ENCODE assay signal across 12 cellular contexts in genomic region chr7:55568613-55569268, GRCh38. TPM values are rescaled to one million over a fixed set of nuclear protein-coding genes. Genes with fewer than 3 reads are reported as not detected.
DNase-seq lines count a peak whose midpoint lies in the region; ATAC-seq and TF ChIP-seq lines count a peak whose summit lies in the region.
"Had no signal": no experiment of that assay in that cellular context is flagged by ENCODE, and none has a peak within 500 bp of the region (broad histone marks: within the 10 kb centered on the region; RNA-seq: fewer than 3 reads in every experiment).

No MANE protein-coding gene starts in this region.

- H3K27ac ChIP-seq in fibroblast of lung (ENCODE audit: insufficient read depth, low read length) (no peak overlapping the region), subcutaneous abdominal adipose tissue (ENCODE audit: low read depth, low read length) (peak overlapping the region; percentile 31), hepatocyte (no peak overlapping the region)
- H3K27ac ChIP-seq: breast epithelium had no signal

- peaks cover 1% of the 10 kb centered on the region for H4K20me1 ChIP-seq in fibroblast of lung (ENCODE audit: control insufficient read depth, extremely low read depth, insufficient read depth, low read length)
- H4K20me1 ChIP-seq in hepatocyte (ENCODE audit: insufficient read depth, poor library complexity, severe bottlenecking): no peaks in the 10 kb centered on the region

- peak; percentile 8; the same call in 1 of the 3 replicates for ATAC-seq in SK-N-SH treated with all-trans-retinoic acid at 6 μM for 48 hours
- ATAC-seq: left cardiac atrium had no signal

- H3K36me3 ChIP-seq in fibroblast of lung (ENCODE audit: control insufficient read depth, insufficient read depth, low read length) (no peaks in the 10 kb centered on the region), subcutaneous abdominal adipose tissue (ENCODE audit: control insufficient read depth in 5 of 5, insufficient read depth in 5 of 5, low read length in 5 of 5) (no peaks in the 10 kb centered on the region), hepatocyte (replicated peaks; ENCODE audit: insufficient read depth, low read depth) (no peaks in the 10 kb centered on the region)
- H3K36me3 ChIP-seq: breast epithelium had no signal

- WGBS in hepatocyte (ENCODE audit: low lambda C conversion rate, missing lambda C conversion rate): 59% methylated on average over 4 of the region's 4 CpGs

- TF ChIP-seq CTCF in fibroblast of lung (conservative IDR thresholded peaks at IDR 0.05 in 1 of 2, IDR thresholded peaks at IDR 0.05 in 1 of 2; ENCODE audit: low read depth in 1 of 2, low read length in 2 of 2) (no peak), hepatocyte (IDR thresholded peaks at IDR 0.05; ENCODE audit: poor library complexity) (no peak)

- H3K27me3 ChIP-seq in fibroblast of lung (ENCODE audit: control insufficient read depth, insufficient read depth, low read length) (no peaks in the 10 kb centered on the region), subcutaneous abdominal adipose tissue (ENCODE audit: control insufficient read depth in 5 of 5, insufficient read depth in 4 of 5, low read length in 5 of 5) (no peaks in the 10 kb centered on the region), hepatocyte (no peaks in the 10 kb centered on the region)
- H3K27me3 ChIP-seq: breast epithelium had no signal

- DNase-seq in activated CD8-positive, alpha-beta memory T cell treated with anti-CD3 and anti-CD28 coated beads for 24 hours: peak; percentile 53
- DNase-seq in activated CD8-positive, alpha-beta memory T cell treated with anti-CD3 and anti-CD28 coated beads, Interleukin-2, amount 50 U/mL, for 4 hours: no peak
- DNase-seq in fibroblast of lung (ENCODE audit: low read depth in 2 of 2) (peak; percentile 15 to 33), hepatocyte (ENCODE audit: low spot score) (no peak), NCI-H524 (lab: John Stamatoyannopoulos, UW) (no peak), SIG-M5 (lab: John Stamatoyannopoulos, UW) (no peak)
- DNase-seq: left cardiac atrium; NCI-H187; stimulated activated CD4-positive, alpha-beta T cell treated with anti-CD3 and anti-CD28 coated beads, Interleukin-4, amount 100 ng/mL, for 4 hours had no signal

- H3K4me2 ChIP-seq in fibroblast of lung (ENCODE audit: extremely low read depth, insufficient read depth, low read length): no peak overlapping the region
- H3K4me2 ChIP-seq in hepatocyte: no peak overlapping the region

- no peaks in the 10 kb centered on the region for H3K9me2 ChIP-seq in hepatocyte (replicated peaks; ENCODE audit: insufficient read depth)

- H3K4me1 ChIP-seq in fibroblast of lung (ENCODE audit: control insufficient read depth, extremely low read depth, insufficient read depth, low read length) (peaks cover 13% of the 10 kb centered on the region), subcutaneous abdominal adipose tissue (ENCODE audit: control insufficient read depth in 5 of 5, insufficient read depth in 5 of 5, low read length in 5 of 5) (peaks cover 9 to 57% (median 48%) of the 10 kb centered on the region in 5 donors), hepatocyte (ENCODE audit: insufficient read depth) (peaks cover 12% of the 10 kb centered on the region)

- H3K9ac ChIP-seq in fibroblast of lung (ENCODE audit: insufficient read depth, low read length): no peak overlapping the region
- H3K9ac ChIP-seq in subcutaneous abdominal adipose tissue (ENCODE audit: low read length in 5 of 5): peak overlapping the region in 1 of 5 donors; percentile 16

- H3K4me3 ChIP-seq in fibroblast of lung (replicated peaks in 1 of 4; ENCODE audit: control extremely low read depth in 1 of 4, insufficient read depth in 1 of 4, low read depth in 3 of 4, low read length in 4 of 4) (no peak overlapping the region), subcutaneous abdominal adipose tissue (ENCODE audit: low read depth in 1 of 5, low read length in 5 of 5) (peak overlapping the region in 1 of 5 donors; percentile 12), hepatocyte (no peak overlapping the region)
- H3K4me3 ChIP-seq: breast epithelium had no signal

- no peaks in the 10 kb centered on the region for H3K9me3 ChIP-seq in fibroblast of lung (ENCODE audit: control insufficient read depth, insufficient read depth, low read depth, low read length)
- H3K9me3 ChIP-seq in subcutaneous abdominal adipose tissue (ENCODE audit: control insufficient read depth in 5 of 5, low read length in 5 of 5): no peaks in the 10 kb centered on the region
- no peaks in the 10 kb centered on the region for H3K9me3 ChIP-seq in hepatocyte (ENCODE audit: low read depth)
- H3K9me3 ChIP-seq: breast epithelium had no signal

- H3K79me2 ChIP-seq in fibroblast of lung (ENCODE audit: control insufficient read depth, insufficient read depth, low read length) (peaks cover 64% of the 10 kb centered on the region), hepatocyte (peaks cover 64% of the 10 kb centered on the region)

- H2AFZ ChIP-seq in fibroblast of lung (ENCODE audit: low read length): no peak overlapping the region
- H2AFZ ChIP-seq in hepatocyte: no peak overlapping the region

TF ChIP-seq in SK-N-SH treated with all-trans-retinoic acid at 6 μM for 48 hours, 23 proteins besides CTCF, POLR2A, EP300 and RAD21 (continues in another document):
- no peak for TF ChIP-seq ZNF565 (CRISPR knock-in tag; conservative IDR thresholded peaks at IDR 0.05; ENCODE audit: low read depth)
- no peak for TF ChIP-seq ISL1 (CRISPR knock-in tag; IDR thresholded peaks at IDR 0.05)
- TF ChIP-seq BACH2 (CRISPR knock-in tag; IDR thresholded peaks at IDR 0.05; ENCODE audit: borderline replicate concordance): no peak
- TF ChIP-seq, protein P1, sequence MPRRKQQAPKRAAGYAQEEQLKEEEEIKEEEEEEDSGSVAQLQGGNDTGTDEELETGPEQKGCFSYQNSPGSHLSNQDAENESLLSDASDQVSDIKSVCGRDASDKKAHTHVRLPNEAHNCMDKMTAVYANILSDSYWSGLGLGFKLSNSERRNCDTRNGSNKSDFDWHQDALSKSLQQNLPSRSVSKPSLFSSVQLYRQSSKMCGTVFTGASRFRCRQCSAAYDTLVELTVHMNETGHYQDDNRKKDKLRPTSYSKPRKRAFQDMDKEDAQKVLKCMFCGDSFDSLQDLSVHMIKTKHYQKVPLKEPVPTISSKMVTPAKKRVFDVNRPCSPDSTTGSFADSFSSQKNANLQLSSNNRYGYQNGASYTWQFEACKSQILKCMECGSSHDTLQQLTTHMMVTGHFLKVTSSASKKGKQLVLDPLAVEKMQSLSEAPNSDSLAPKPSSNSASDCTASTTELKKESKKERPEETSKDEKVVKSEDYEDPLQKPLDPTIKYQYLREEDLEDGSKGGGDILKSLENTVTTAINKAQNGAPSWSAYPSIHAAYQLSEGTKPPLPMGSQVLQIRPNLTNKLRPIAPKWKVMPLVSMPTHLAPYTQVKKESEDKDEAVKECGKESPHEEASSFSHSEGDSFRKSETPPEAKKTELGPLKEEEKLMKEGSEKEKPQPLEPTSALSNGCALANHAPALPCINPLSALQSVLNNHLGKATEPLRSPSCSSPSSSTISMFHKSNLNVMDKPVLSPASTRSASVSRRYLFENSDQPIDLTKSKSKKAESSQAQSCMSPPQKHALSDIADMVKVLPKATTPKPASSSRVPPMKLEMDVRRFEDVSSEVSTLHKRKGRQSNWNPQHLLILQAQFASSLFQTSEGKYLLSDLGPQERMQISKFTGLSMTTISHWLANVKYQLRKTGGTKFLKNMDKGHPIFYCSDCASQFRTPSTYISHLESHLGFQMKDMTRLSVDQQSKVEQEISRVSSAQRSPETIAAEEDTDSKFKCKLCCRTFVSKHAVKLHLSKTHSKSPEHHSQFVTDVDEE (CRISPR knock-in tag; IDR thresholded peaks at IDR 0.05): no peak
- TF ChIP-seq ARNTL (CRISPR knock-in tag; IDR thresholded peaks at IDR 0.05; ENCODE audit: borderline replicate concordance, low read depth): no peak
- no peak for TF ChIP-seq TOX (CRISPR knock-in tag; IDR thresholded peaks at IDR 0.05; ENCODE audit: borderline replicate concordance)
- no peak for TF ChIP-seq RARB (CRISPR knock-in tag; IDR thresholded peaks at IDR 0.05)
- no peak for TF ChIP-seq ZFP3 (CRISPR knock-in tag; IDR thresholded peaks at IDR 0.05)
- TF ChIP-seq, protein P2, sequence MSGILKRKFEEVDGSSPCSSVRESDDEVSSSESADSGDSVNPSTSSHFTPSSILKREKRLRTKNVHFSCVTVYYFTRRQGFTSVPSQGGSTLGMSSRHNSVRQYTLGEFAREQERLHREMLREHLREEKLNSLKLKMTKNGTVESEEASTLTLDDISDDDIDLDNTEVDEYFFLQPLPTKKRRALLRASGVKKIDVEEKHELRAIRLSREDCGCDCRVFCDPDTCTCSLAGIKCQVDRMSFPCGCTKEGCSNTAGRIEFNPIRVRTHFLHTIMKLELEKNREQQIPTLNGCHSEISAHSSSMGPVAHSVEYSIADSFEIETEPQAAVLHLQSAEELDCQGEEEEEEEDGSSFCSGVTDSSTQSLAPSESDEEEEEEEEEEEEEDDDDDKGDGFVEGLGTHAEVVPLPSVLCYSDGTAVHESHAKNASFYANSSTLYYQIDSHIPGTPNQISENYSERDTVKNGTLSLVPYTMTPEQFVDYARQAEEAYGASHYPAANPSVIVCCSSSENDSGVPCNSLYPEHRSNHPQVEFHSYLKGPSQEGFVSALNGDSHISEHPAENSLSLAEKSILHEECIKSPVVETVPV (CRISPR knock-in tag; IDR thresholded peaks at IDR 0.05): no peak
- TF ChIP-seq SNAI2 (CRISPR knock-in tag; IDR thresholded peaks at IDR 0.05): no peak
- TF ChIP-seq, protein P3, sequence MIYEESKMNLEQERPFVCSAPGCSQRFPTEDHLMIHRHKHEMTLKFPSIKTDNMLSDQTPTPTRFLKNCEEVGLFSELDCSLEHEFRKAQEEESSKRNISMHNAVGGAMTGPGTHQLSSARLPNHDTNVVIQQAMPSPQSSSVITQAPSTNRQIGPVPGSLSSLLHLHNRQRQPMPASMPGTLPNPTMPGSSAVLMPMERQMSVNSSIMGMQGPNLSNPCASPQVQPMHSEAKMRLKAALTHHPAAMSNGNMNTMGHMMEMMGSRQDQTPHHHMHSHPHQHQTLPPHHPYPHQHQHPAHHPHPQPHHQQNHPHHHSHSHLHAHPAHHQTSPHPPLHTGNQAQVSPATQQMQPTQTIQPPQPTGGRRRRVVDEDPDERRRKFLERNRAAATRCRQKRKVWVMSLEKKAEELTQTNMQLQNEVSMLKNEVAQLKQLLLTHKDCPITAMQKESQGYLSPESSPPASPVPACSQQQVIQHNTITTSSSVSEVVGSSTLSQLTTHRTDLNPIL (CRISPR knock-in tag; IDR thresholded peaks at IDR 0.05; ENCODE audit: low read depth): no peak

RNA-seq across cellular contexts. Expression of gene VOPP1, which starts 3.6 kb away (rescaled TPM):
- total RNA-seq in fibroblast of lung (44.9 and 70.7 TPM in 2 replicates), hepatocyte (20.0 and 25.3 TPM in 2 replicates)
- polyA plus RNA-seq in fibroblast of lung (52.1 and 73.8 TPM in 2 replicates), hepatocyte (6.5 and 11.8 TPM in 2 replicates)
- polyA plus RNA-seq in fibroblast of lung (2012): 49.6 and 77.2 TPM in 2 replicates
- 83.1 and 186 TPM in 2 replicates for polyA minus RNA-seq in fibroblast of lung (ENCODE audit: low replicate concordance)

Comparison
In these comparisons a context has a peak if more than half of its experiments do, and no peak if none do; other contexts are left out.
1. DNase-seq: peak in activated CD8-positive, alpha-beta memory T cell treated with anti-CD3 and anti-CD28 coated beads for 24 hours (single experiment) and fibroblast of lung (2 of 2); none in activated CD8-positive, alpha-beta memory T cell treated with anti-CD3 and anti-CD28 coated beads, Interleukin-2, amount 50 U/mL, for 4 hours (single experiment), hepatocyte (single experiment), NCI-H524 (0 of 2) and SIG-M5 (single experiment).